Comparison of ENCODE assay signal across 14 cellular contexts in the genomic region with DNA sequence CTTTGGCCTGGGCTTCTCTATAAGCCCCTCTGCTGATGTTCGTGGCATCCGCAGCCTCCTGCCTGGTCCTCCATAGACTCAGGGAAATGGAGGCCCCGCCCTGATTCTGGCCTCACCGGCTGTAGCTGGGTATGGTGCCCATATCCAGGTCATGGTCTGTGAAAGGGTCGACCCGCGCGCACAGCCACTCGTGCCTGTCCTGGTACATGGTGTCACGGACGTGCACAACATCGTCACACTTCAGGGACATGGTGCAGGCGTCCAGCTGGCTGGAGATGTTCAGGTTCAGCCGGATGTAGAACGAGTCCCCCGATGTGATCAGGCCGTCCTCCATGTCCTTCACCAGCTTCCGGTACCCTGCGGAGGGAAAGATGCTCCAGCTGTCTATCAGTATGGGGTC.
DNase-seq lines count a peak whose midpoint lies in the region; ATAC-seq and TF ChIP-seq lines count a peak whose summit lies in the region.
"Had no signal": no experiment of that assay in that cellular context is flagged by ENCODE, and none has a peak within 500 bp of the region (broad histone marks: within the 10 kb centered on the region; RNA-seq: fewer than 3 reads in every experiment).

No MANE protein-coding gene starts in this region.

- H3K9me3 Mint-ChIP-seq in activated CD8-positive, alpha-beta T cell treated with anti-CD3 and anti-CD28 coated beads for 36 hours = no peaks in the 10 kb centered on the region
- H3K9me3 Mint-ChIP-seq in activated CD8-positive, alpha-beta T cell treated with anti-CD3 and anti-CD28 coated beads, Interleukin-2, amount 10 ng/mL, durations not matched to agents 7 days and 5 days (ENCODE audit: insufficient read depth) = peaks cover 6% of the 10 kb centered on the region
- H3K9me3 Mint-ChIP-seq in natural killer cell (no peaks in the 10 kb centered on the region), neural progenitor cell (no peaks in the 10 kb centered on the region)
- peaks cover 3% of the 10 kb centered on the region for H3K9me3 Mint-ChIP-seq in natural killer cell treated with Interleukin-12 subunit alpha and Interleukin-12 subunit beta and Interleukin-15 and Interleukin-18, amount 100 ng/mL, for 72 hours

- H3K4me1 Mint-ChIP-seq in activated CD8-positive, alpha-beta T cell treated with anti-CD3 and anti-CD28 coated beads for 36 hours (ENCODE audit: low read depth) = no peaks in the 10 kb centered on the region
- H3K4me1 Mint-ChIP-seq in activated CD8-positive, alpha-beta T cell treated with anti-CD3 and anti-CD28 coated beads, Interleukin-2, amount 10 ng/mL, durations not matched to agents 7 days and 5 days (ENCODE audit: low read depth) = no peaks in the 10 kb centered on the region
- H3K4me1 Mint-ChIP-seq in natural killer cell (peaks cover 0 to 4% of the 10 kb centered on the region in 2 donors), neural progenitor cell (peaks cover 20% of the 10 kb centered on the region)
- peaks cover 0 to 6% of the 10 kb centered on the region in 2 donors for H3K4me1 Mint-ChIP-seq in natural killer cell treated with Interleukin-12 subunit alpha and Interleukin-12 subunit beta and Interleukin-15 and Interleukin-18, amount 100 ng/mL, for 72 hours (ENCODE audit: low read depth in 2 of 2)
- H3K4me1 Mint-ChIP-seq: GM23338 had no signal

- no peak for TF ChIP-seq CTCF in activated CD8-positive, alpha-beta T cell treated with anti-CD3 and anti-CD28 coated beads for 36 hours (IDR thresholded peaks at IDR 0.05)
- TF ChIP-seq CTCF in natural killer cell (IDR thresholded peaks at IDR 0.05) (no peak), neural progenitor cell (IDR thresholded peaks at IDR 0.05) (no peak)

- H3K9ac ChIP-seq in neural progenitor cell = no peak overlapping the region
- H3K9ac ChIP-seq: BLaER1 treated with 17β-estradiol and CSF1 and Interleukin-3, amounts not matched to agents 10 nM and 100 nM had no signal

- H3K4me2 ChIP-seq in neural progenitor cell = no peak overlapping the region
- H3K4me2 ChIP-seq: BLaER1 treated with 17β-estradiol and CSF1 and Interleukin-3, amounts not matched to agents 10 nM and 100 nM; GM23338 had no signal

- ATAC-seq in activated CD8-positive, alpha-beta T cell treated with anti-CD3 and anti-CD28 coated beads for 36 hours = no peak
- no peak for ATAC-seq in activated CD8-positive, alpha-beta T cell treated with anti-CD3 and anti-CD28 coated beads, Interleukin-2, amount 10 ng/mL, durations not matched to agents 7 days and 5 days
- ATAC-seq in natural killer cell (no peak), GM19023 (IDR thresholded peaks at IDR 0.05; ENCODE audit: unreplicated experiment) (no peak)
- no peak for ATAC-seq in natural killer cell treated with Interleukin-12 subunit alpha and Interleukin-12 subunit beta and Interleukin-15 and Interleukin-18, amount 100 ng/mL, for 72 hours
- ATAC-seq: GM23338 had no signal

- no peak overlapping the region for H2AFZ ChIP-seq in neural progenitor cell (replicated peaks)
- H2AFZ ChIP-seq: GM23338 had no signal

- no peak overlapping the region for H3K4me3 Mint-ChIP-seq in activated CD8-positive, alpha-beta T cell treated with anti-CD3 and anti-CD28 coated beads for 36 hours
- H3K4me3 Mint-ChIP-seq in activated CD8-positive, alpha-beta T cell treated with anti-CD3 and anti-CD28 coated beads, Interleukin-2, amount 10 ng/mL, durations not matched to agents 7 days and 5 days = no peak overlapping the region
- H3K4me3 Mint-ChIP-seq in natural killer cell = no peak overlapping the region
- no peak overlapping the region for H3K4me3 Mint-ChIP-seq in natural killer cell treated with Interleukin-12 subunit alpha and Interleukin-12 subunit beta and Interleukin-15 and Interleukin-18, amount 100 ng/mL, for 72 hours
- H3K4me3 Mint-ChIP-seq in neural progenitor cell = no peak overlapping the region
- H3K4me3 Mint-ChIP-seq: CD4-positive, CD25-positive, alpha-beta regulatory T cell; GM23338 had no signal

- no peaks in the 10 kb centered on the region for H3K9me3 ChIP-seq in neural progenitor cell (ENCODE audit: low read depth)
- H3K9me3 ChIP-seq: BLaER1 treated with 17β-estradiol and CSF1 and Interleukin-3, amounts not matched to agents 10 nM and 100 nM had no signal

- H3K79me2 ChIP-seq in neural progenitor cell (ENCODE audit: low read depth) = no peaks in the 10 kb centered on the region

- no peak for DNase-seq in activated CD8-positive, alpha-beta T cell treated with anti-CD3 and anti-CD28 coated beads for 36 hours
- DNase-seq in activated CD8-positive, alpha-beta T cell treated with anti-CD3 and anti-CD28 coated beads, Interleukin-2, amount 10 ng/mL, durations not matched to agents 7 days and 5 days = no peak
- DNase-seq in natural killer cell (no peak), neural progenitor cell (ENCODE audit: low spot score) (no peak), NCI-H146 treated with DMSO at 0.1 percent for 48 hours (lab: John Stamatoyannopoulos, UW; ENCODE audit: unreplicated experiment) (no peak), GDM1 (lab: John Stamatoyannopoulos, UW) (no peak)
- no peak for DNase-seq in natural killer cell treated with Interleukin-12 subunit alpha and Interleukin-12 subunit beta and Interleukin-15 and Interleukin-18, amount 100 ng/mL, for 72 hours (ENCODE audit: low spot score)
- DNase-seq: 8988T; CD4-positive, CD25-positive, alpha-beta regulatory T cell; DMS53; H7 had no signal

- no peaks in the 10 kb centered on the region for H4K20me1 ChIP-seq in neural progenitor cell (ENCODE audit: low read depth)

- CTCF ChIA-PET in activated CD8-positive, alpha-beta T cell treated with anti-CD3 and anti-CD28 coated beads for 36 hours (lab: Charles Lee) = interaction anchor here (0.7 to 1.0 kb wide), 2 partner anchors 8 to 55 kb away, joined by 3 to 4 read pairs; no protein-coding TSS in a partner anchor
- CTCF ChIA-PET in activated CD8-positive, alpha-beta T cell treated with anti-CD3 and anti-CD28 coated beads, Interleukin-2, amount 10 ng/mL, durations not matched to agents 7 days and 5 days (lab: Charles Lee) = interaction anchor here (0.8 kb wide), 1 partner anchor 52 kb away, joined by 3 read pairs; no protein-coding TSS in a partner anchor

- POLR2A ChIA-PET in activated CD8-positive, alpha-beta T cell treated with anti-CD3 and anti-CD28 coated beads for 36 hours (lab: Charles Lee) = interaction anchor here (0.6 kb wide), 1 partner anchor 134 kb away, joined by 4 read pairs; no protein-coding TSS in a partner anchor
- POLR2A ChIA-PET in activated CD8-positive, alpha-beta T cell treated with anti-CD3 and anti-CD28 coated beads, Interleukin-2, amount 10 ng/mL, durations not matched to agents 7 days and 5 days (lab: Charles Lee) = interaction anchor here (0.6 to 1.0 kb wide), 2 partner anchors 104 to 125 kb away, joined by 3 read pairs; partner anchors contain the start of gene CARD11

- H3K4me3 ChIP-seq in neural progenitor cell = no peak overlapping the region
- H3K4me3 ChIP-seq: BLaER1 treated with 17β-estradiol and CSF1 and Interleukin-3, amounts not matched to agents 10 nM and 100 nM; GM23338 had no signal

- H3K27ac ChIP-seq in neural progenitor cell = no peak overlapping the region
- H3K27ac ChIP-seq: BLaER1 treated with 17β-estradiol and CSF1 and Interleukin-3, amounts not matched to agents 10 nM and 100 nM had no signal

- H3K4me1 ChIP-seq in neural progenitor cell = peaks cover 12% of the 10 kb centered on the region
- H3K4me1 ChIP-seq: BLaER1 treated with 17β-estradiol and CSF1 and Interleukin-3, amounts not matched to agents 10 nM and 100 nM had no signal

- no peaks in the 10 kb centered on the region for H3K27me3 ChIP-seq in neural progenitor cell
- H3K27me3 ChIP-seq: BLaER1 treated with 17β-estradiol and CSF1 and Interleukin-3, amounts not matched to agents 10 nM and 100 nM had no signal

- no peaks in the 10 kb centered on the region for H3K36me3 ChIP-seq in neural progenitor cell

- H3K27ac Mint-ChIP-seq in activated CD8-positive, alpha-beta T cell treated with anti-CD3 and anti-CD28 coated beads for 36 hours = peak overlapping the region; percentile 60
- H3K27ac Mint-ChIP-seq in activated CD8-positive, alpha-beta T cell treated with anti-CD3 and anti-CD28 coated beads, Interleukin-2, amount 10 ng/mL, durations not matched to agents 7 days and 5 days = no peak overlapping the region
- H3K27ac Mint-ChIP-seq in natural killer cell (peak overlapping the region; percentile 3 to 43), neural progenitor cell (peak overlapping the region; percentile 38)
- H3K27ac Mint-ChIP-seq in natural killer cell treated with Interleukin-12 subunit alpha and Interleukin-12 subunit beta and Interleukin-15 and Interleukin-18, amount 100 ng/mL, for 72 hours = no peak overlapping the region
- H3K27ac Mint-ChIP-seq: CD4-positive, CD25-positive, alpha-beta regulatory T cell; GM23338 had no signal

- H3F3A ChIP-seq in neural progenitor cell (ENCODE audit: low read depth) = peaks cover 3% of the 10 kb centered on the region

- peaks cover 54% of the 10 kb centered on the region for H3K36me3 Mint-ChIP-seq in activated CD8-positive, alpha-beta T cell treated with anti-CD3 and anti-CD28 coated beads for 36 hours (ENCODE audit: low read depth)
- peaks cover 76% of the 10 kb centered on the region for H3K36me3 Mint-ChIP-seq in activated CD8-positive, alpha-beta T cell treated with anti-CD3 and anti-CD28 coated beads, Interleukin-2, amount 10 ng/mL, durations not matched to agents 7 days and 5 days (ENCODE audit: low read depth)
- H3K36me3 Mint-ChIP-seq in natural killer cell = peaks cover 25% of the 10 kb centered on the region
- peaks cover 21% of the 10 kb centered on the region for H3K36me3 Mint-ChIP-seq in natural killer cell treated with Interleukin-12 subunit alpha and Interleukin-12 subunit beta and Interleukin-15 and Interleukin-18, amount 100 ng/mL, for 72 hours
- H3K36me3 Mint-ChIP-seq in neural progenitor cell = no peaks in the 10 kb centered on the region

- intact Hi-C loops in activated CD8-positive, alpha-beta T cell treated with anti-CD3 and anti-CD28 coated beads for 36 hours (cut with micrococcal nuclease) = no loop called here
- intact Hi-C loops in natural killer cell (cut with micrococcal nuclease) = no loop called here

- no peaks in the 10 kb centered on the region for H3K27me3 Mint-ChIP-seq in activated CD8-positive, alpha-beta T cell treated with anti-CD3 and anti-CD28 coated beads for 36 hours
- no peaks in the 10 kb centered on the region for H3K27me3 Mint-ChIP-seq in activated CD8-positive, alpha-beta T cell treated with anti-CD3 and anti-CD28 coated beads, Interleukin-2, amount 10 ng/mL, durations not matched to agents 7 days and 5 days (ENCODE audit: low read depth)
- H3K27me3 Mint-ChIP-seq in natural killer cell (ENCODE audit: low read depth in 2 of 2) (no peaks in the 10 kb centered on the region), neural progenitor cell (ENCODE audit: insufficient read depth, low read depth) (peaks cover 7% of the 10 kb centered on the region)
- H3K27me3 Mint-ChIP-seq in natural killer cell treated with Interleukin-12 subunit alpha and Interleukin-12 subunit beta and Interleukin-15 and Interleukin-18, amount 100 ng/mL, for 72 hours = no peaks in the 10 kb centered on the region
- H3K27me3 Mint-ChIP-seq: CD4-positive, CD25-positive, alpha-beta regulatory T cell had no signal

Comparison
In these comparisons a context has a peak if more than half of its experiments do, and no peak if none do; other contexts are left out.
1. H3K27ac Mint-ChIP-seq: peak in activated CD8-positive, alpha-beta T cell treated with anti-CD3 and anti-CD28 coated beads for 36 hours (single experiment), natural killer cell (2 of 2) and neural progenitor cell (single experiment); none in activated CD8-positive, alpha-beta T cell treated with anti-CD3 and anti-CD28 coated beads, Interleukin-2, amount 10 ng/mL, durations not matched to agents 7 days and 5 days (single experiment) and natural killer cell treated with Interleukin-12 subunit alpha and Interleukin-12 subunit beta and Interleukin-15 and Interleukin-18, amount 100 ng/mL, for 72 hours (0 of 2).